In the genomic region with DNA sequence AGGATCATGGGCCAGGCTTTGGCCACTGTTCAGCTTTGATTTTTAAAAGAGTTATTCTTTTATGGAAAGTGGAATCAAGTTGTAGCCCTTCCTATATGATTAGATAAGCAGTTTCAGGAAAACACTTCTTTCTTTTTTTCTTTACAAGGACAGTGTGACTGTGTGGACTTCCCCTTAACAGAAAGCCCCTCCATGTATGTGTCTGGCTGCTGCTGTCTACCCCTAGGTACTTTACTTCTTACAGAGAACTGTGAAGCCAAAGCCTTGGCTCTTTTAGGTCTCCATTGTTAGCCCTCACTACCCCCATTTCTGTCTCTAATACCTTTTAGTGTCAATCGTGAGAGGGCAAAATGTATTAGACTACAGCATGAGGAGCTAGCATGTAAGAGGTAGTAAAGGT, we compare ENCODE assay signal across 1 cellular context.
TF ChIP-seq lines count a peak whose summit lies in the region.

No MANE protein-coding gene starts in this region.

TF ChIP-seq in GM12878, 131 proteins besides CTCF, POLR2A, EP300 and RAD21:
- TF ChIP-seq ELK1 (IDR thresholded peaks at IDR 0.05; ENCODE audit: low read depth, low read length) (no peak), BACH1 (IDR thresholded peaks at IDR 0.05; ENCODE audit: borderline replicate concordance) (no peak), HDGF (IDR thresholded peaks at IDR 0.05) (no peak), USF2 (IDR thresholded peaks at IDR 0.05; ENCODE audit: borderline replicate concordance, low read depth, low read length) (no peak), CREM (IDR thresholded peaks at IDR 0.05; ENCODE audit: low read depth) (no peak), ETV6 (conservative IDR thresholded peaks at IDR 0.05 in 1 of 2, IDR thresholded peaks at IDR 0.05 in 1 of 2; ENCODE audit: borderline replicate concordance in 1 of 2, low read depth in 1 of 2) (no peak), SP1 (IDR thresholded peaks at IDR 0.05; ENCODE audit: low read depth, low read length) (no peak), ZNF207 (IDR thresholded peaks at IDR 0.05; ENCODE audit: borderline replicate concordance) (no peak)
